Comparison of ENCODE assay signal across 14 cellular contexts in the genomic region with DNA sequence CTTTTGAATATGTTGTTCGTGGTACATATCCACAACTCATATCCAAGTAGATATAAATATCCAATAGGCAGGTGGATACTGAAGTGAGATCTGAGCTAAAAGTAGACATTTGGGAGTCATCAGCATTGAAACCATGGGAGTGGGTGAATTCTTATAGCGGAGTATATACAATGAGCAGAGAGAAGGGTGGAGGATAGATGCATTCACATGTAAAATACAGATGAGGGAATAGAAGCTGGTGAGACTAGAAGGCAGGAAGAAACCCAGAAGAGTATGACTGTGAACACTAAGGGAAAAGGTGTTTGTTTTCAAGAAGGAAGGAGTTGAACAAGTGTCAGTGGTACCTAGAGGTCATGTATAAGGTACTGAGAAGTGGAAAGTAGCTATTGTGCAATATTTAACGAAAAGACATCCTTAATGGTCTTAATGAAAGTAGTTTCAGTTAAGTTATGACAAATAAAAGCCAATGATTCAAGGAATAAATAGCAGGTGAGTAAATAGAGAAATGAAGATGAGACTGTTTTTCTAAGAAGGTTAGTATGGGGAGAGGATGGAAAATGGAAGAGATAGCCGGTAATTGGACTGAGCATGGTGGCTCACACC.
A peak's percentile ranks its signal among the peaks of the same experiment; 100 is the strongest.
DNase-seq lines count a peak whose midpoint lies in the region; ATAC-seq and TF ChIP-seq lines count a peak whose summit lies in the region.
"Had no signal": no experiment of that assay in that cellular context is flagged by ENCODE, and none has a peak within 500 bp of the region (broad histone marks: within the 10 kb centered on the region; RNA-seq: fewer than 3 reads in every experiment).

No MANE protein-coding gene starts in this region.

- in situ Hi-C loops in GM13977 (cut with MboI; ENCODE audit: low pct_unique_long_range_greater_than_20kb, low sequenced_read_pairs, unreplicated experiment): no loop called here

- TF ChIP-seq CTCF in GM13977 (IDR thresholded peaks at IDR 0.05; ENCODE audit: extremely low read depth, insufficient read depth, missing control alignments): no peak
- no peak for TF ChIP-seq CTCF in WTC11 (IDR thresholded peaks at IDR 0.05)

- no peaks in the 10 kb centered on the region; the same call in 1 of the 2 replicates for H3K9me3 Mint-ChIP-seq in WTC11
- H3K9me3 Mint-ChIP-seq: nephron had no signal

- no peaks in the 10 kb centered on the region for H3K27me3 Mint-ChIP-seq in WTC11 (ENCODE audit: low read depth)

- ATAC-seq in GM19395 (IDR thresholded peaks at IDR 0.05; ENCODE audit: unreplicated experiment) (peak; percentile 62), HG02870 (IDR thresholded peaks at IDR 0.05; ENCODE audit: unreplicated experiment) (peak; percentile 58), WTC11 (peak; percentile 71), GM19035 (IDR thresholded peaks at IDR 0.05; ENCODE audit: unreplicated experiment) (no peak), esophagus mucosa (no peak)

- H3K27ac Mint-ChIP-seq in WTC11: peak overlapping the region; percentile 39
- H3K27ac Mint-ChIP-seq: nephron had no signal

- CTCF ChIA-PET in WTC11 (lab: Charles Lee): interaction anchor here (0.7 kb wide), 2 partner anchors 24 to 653 kb away, joined by 3 read pairs; no protein-coding TSS in a partner anchor

- POLR2A ChIA-PET in WTC11 (lab: Charles Lee): no interaction called here

- peaks cover 13% of the 10 kb centered on the region for H3K4me1 Mint-ChIP-seq in WTC11

- H3K36me3 Mint-ChIP-seq in WTC11: no peaks in the 10 kb centered on the region

- DNase-seq in GM13977 (ENCODE audit: low spot score) (peak; percentile 17), WTC11 (ENCODE audit: low spot score) (no peak), occipital lobe (lab: John Stamatoyannopoulos, UW) (no peak), Kasumi-1 (lab: John Stamatoyannopoulos, UW) (no peak)
- DNase-seq: AML-193; DMS 273 treated with DMSO at 0.1 percent for 48 hours; NCI-H82; stimulated activated CD4-positive, alpha-beta T cell treated with anti-CD3 and anti-CD28 coated beads, Interleukin-4, amount 100 ng/mL, for 24 hours; T-helper 2 cell had no signal

- no peak overlapping the region for H3K4me3 Mint-ChIP-seq in WTC11
- H3K4me3 Mint-ChIP-seq: nephron had no signal

TF ChIP-seq in WTC11, 78 proteins besides CTCF, POLR2A, EP300 and RAD21:
- TF ChIP-seq ESRRA (CRISPR knock-in tag; IDR thresholded peaks at IDR 0.05; ENCODE audit: borderline replicate concordance): no peak
- no peak for TF ChIP-seq ATF1 (CRISPR knock-in tag; IDR thresholded peaks at IDR 0.05)
- no peak for TF ChIP-seq ATF2 (CRISPR knock-in tag; IDR thresholded peaks at IDR 0.05; ENCODE audit: borderline replicate concordance, low read depth)
- no peak for TF ChIP-seq FOXP1 (CRISPR knock-in tag; IDR thresholded peaks at IDR 0.05; ENCODE audit: borderline replicate concordance)

Comparison
In these comparisons a context has a peak if more than half of its experiments do, and no peak if none do; other contexts are left out.
1. ATAC-seq: peak in GM19395 (single experiment), HG02870 (single experiment) and WTC11 (single experiment); none in GM19035 (single experiment) and esophagus mucosa (single experiment).